In the genomic region with DNA sequence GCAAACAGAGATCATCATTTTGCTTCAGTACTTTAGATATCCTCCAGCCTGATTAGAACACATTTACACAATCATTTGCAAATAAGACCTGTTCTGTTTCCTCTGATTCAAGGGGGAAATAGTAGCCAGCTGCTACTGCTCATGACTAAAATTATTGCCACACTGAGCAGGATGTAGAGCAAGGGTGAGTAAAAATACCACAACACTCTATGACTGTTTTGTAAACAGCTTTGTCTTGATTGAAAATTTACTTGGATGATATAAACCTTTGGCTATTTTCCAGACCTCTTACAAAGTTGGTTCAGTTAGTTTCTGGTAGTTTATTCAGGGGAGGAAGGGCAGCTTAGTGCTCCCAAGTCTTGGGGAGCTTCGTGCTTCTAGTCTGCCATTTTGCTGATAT, we compare ENCODE assay signal across 20 cellular contexts.
DNase-seq lines count a peak whose midpoint lies in the region; ATAC-seq and TF ChIP-seq lines count a peak whose summit lies in the region.
"Had no signal": no experiment of that assay in that cellular context is flagged by ENCODE, and none has a peak within 500 bp of the region (broad histone marks: within the 10 kb centered on the region; RNA-seq: fewer than 3 reads in every experiment).

No MANE protein-coding gene starts in this region.

- no peak overlapping the region for H3K4me3 ChIP-seq in NB4 (ENCODE audit: low read depth, low read length)
- H3K4me3 ChIP-seq in mammary epithelial cell (replicated peaks in 1 of 3; ENCODE audit: insufficient read depth in 1 of 3, low read depth in 2 of 3, low read length in 3 of 3): no peak overlapping the region
- H3K4me3 ChIP-seq in lower lobe of right lung: no peak overlapping the region
- no peak overlapping the region for H3K4me3 ChIP-seq in mesendoderm (ENCODE audit: low read length)
- H3K4me3 ChIP-seq in colonic mucosa: no peak overlapping the region
- H3K4me3 ChIP-seq: ascending aorta, esophagus squamous epithelium, heart right ventricle, stomach, transverse colon had no signal

- H2BK5ac ChIP-seq in mesendoderm (ENCODE audit: low read length): no peak overlapping the region

- no peak overlapping the region for H3K9ac ChIP-seq in mammary epithelial cell (ENCODE audit: insufficient read depth, low read length)
- H3K9ac ChIP-seq in mesendoderm (ENCODE audit: low read length): no peak overlapping the region
- no peak overlapping the region for H3K9ac ChIP-seq in colonic mucosa (ENCODE audit: low read depth in 2 of 2, low read length in 2 of 2)

- no peak overlapping the region for H3K4ac ChIP-seq in mesendoderm (ENCODE audit: low read depth, low read length)

- H2BK15ac ChIP-seq in mesendoderm (replicated peaks; ENCODE audit: low read depth): no peak overlapping the region

- no peaks in the 10 kb centered on the region for H3K36me3 ChIP-seq in mammary epithelial cell (ENCODE audit: insufficient read depth, low read length)
- no peaks in the 10 kb centered on the region for H3K36me3 ChIP-seq in lower lobe of right lung
- no peaks in the 10 kb centered on the region for H3K36me3 ChIP-seq in mesendoderm (ENCODE audit: control insufficient read depth, insufficient read depth, low read length)
- no peaks in the 10 kb centered on the region for H3K36me3 ChIP-seq in colonic mucosa
- H3K36me3 ChIP-seq: ascending aorta, esophagus squamous epithelium, heart right ventricle, stomach, transverse colon had no signal

- H3K27ac ChIP-seq in mammary epithelial cell (ENCODE audit: insufficient read depth, low read depth, low read length) (no peak overlapping the region), lower lobe of right lung (no peak overlapping the region), mesendoderm (ENCODE audit: low read depth, low read length) (no peak overlapping the region), colonic mucosa (no peak overlapping the region)
- H3K27ac ChIP-seq: ascending aorta, esophagus squamous epithelium, heart right ventricle, stomach, transverse colon had no signal

- H2BK120ac ChIP-seq in mesendoderm (ENCODE audit: low read depth, low read length): no peak overlapping the region

- DNase-seq in ELR (ENCODE audit: low read depth) (peak; percentile 71), NB4 (ENCODE audit: low read depth) (peak; percentile 4), mammary epithelial cell (peak; percentile 5), lower lobe of right lung (no peak), NCI-H2227 treated with DMSO at 0.1 percent for 48 hours (lab: John Stamatoyannopoulos, UW) (no peak), mesendoderm (no peak), colonic mucosa (no peak)
- DNase-seq: activated CD4-positive, alpha-beta T cell treated with anti-CD3 and anti-CD28 coated beads for 1 hour; cerebellar nuclear complex; effector CD4-positive, alpha-beta T cell; esophagus squamous epithelium; heart right ventricle; immature natural killer cell; IMR-90; retina; stimulated activated CD4-positive, alpha-beta T cell treated with anti-CD3 and anti-CD28 coated beads, Interleukin-4, amount 100 ng/mL, for 24 hours; stomach; transverse colon had no signal

- no peak overlapping the region for H3K56ac ChIP-seq in mesendoderm (ENCODE audit: low read length)

- TF ChIP-seq POLR2A in NB4 (IDR thresholded peaks at IDR 0.05; ENCODE audit: extremely low read depth, insufficient read length): no peak

- ATAC-seq in lower lobe of right lung (peak; percentile 37 to 57), HG03521 (IDR thresholded peaks at IDR 0.05; ENCODE audit: unreplicated experiment) (no peak)
- ATAC-seq: heart right ventricle had no signal

- dilution Hi-C loops in mammary epithelial cell (cut with HindIII; ENCODE audit: low sequenced_read_pairs): no loop called here

- H4K5ac ChIP-seq in mesendoderm (ENCODE audit: low read length): no peak overlapping the region

- H3K23ac ChIP-seq in mesendoderm (ENCODE audit: low read length): no peak overlapping the region

- H3K9me3 ChIP-seq in mammary epithelial cell (replicated peaks; ENCODE audit: insufficient read depth, low read length): peaks cover 5% of the 10 kb centered on the region
- no peaks in the 10 kb centered on the region for H3K9me3 ChIP-seq in lower lobe of right lung
- no peaks in the 10 kb centered on the region for H3K9me3 ChIP-seq in colonic mucosa
- H3K9me3 ChIP-seq: ascending aorta, esophagus squamous epithelium, stomach, transverse colon had no signal

- no peak overlapping the region for H3K18ac ChIP-seq in mesendoderm (ENCODE audit: low read length)

- H3K79me2 ChIP-seq in mammary epithelial cell (ENCODE audit: insufficient read depth, low read length): no peaks in the 10 kb centered on the region
- no peaks in the 10 kb centered on the region for H3K79me2 ChIP-seq in mesendoderm (ENCODE audit: control insufficient read depth, insufficient read depth, low read length)

- no peaks in the 10 kb centered on the region for H3K79me1 ChIP-seq in mesendoderm (ENCODE audit: low read length)

- no peak for TF ChIP-seq CTCF in NB4 (IDR thresholded peaks at IDR 0.05; ENCODE audit: low read depth, low read length)
- TF ChIP-seq CTCF in mammary epithelial cell (conservative IDR thresholded peaks at IDR 0.05 in 1 of 2, IDR thresholded peaks at IDR 0.05 in 1 of 2; ENCODE audit: extremely low read depth in 1 of 2, insufficient read depth in 1 of 2, low read depth in 1 of 2, low read length in 2 of 2): no peak
- TF ChIP-seq CTCF in lower lobe of right lung (IDR thresholded peaks at IDR 0.05): no peak
- no peak for TF ChIP-seq CTCF in colonic mucosa (IDR thresholded peaks at IDR 0.05)

- intact Hi-C loops in mammary epithelial cell (cut with micrococcal nuclease) (no loop called here), lower lobe of right lung (cut with DNase I) (no loop called here), colonic mucosa (cut with DNase I) (no loop called here)

- H3K27me3 ChIP-seq in mammary epithelial cell (ENCODE audit: insufficient read depth, low read length) (no peaks in the 10 kb centered on the region), lower lobe of right lung (ENCODE audit: low read depth) (no peaks in the 10 kb centered on the region), mesendoderm (ENCODE audit: insufficient read depth, low read length, poor library complexity) (no peaks in the 10 kb centered on the region), colonic mucosa (no peaks in the 10 kb centered on the region)
- H3K27me3 ChIP-seq: ascending aorta, esophagus squamous epithelium, heart right ventricle, stomach, transverse colon had no signal

- H3K4me2 ChIP-seq in mammary epithelial cell (ENCODE audit: insufficient read depth, low read depth, low read length) (no peak overlapping the region), mesendoderm (ENCODE audit: low read length) (no peak overlapping the region)

- no peak overlapping the region for H4K8ac ChIP-seq in mesendoderm (ENCODE audit: low read depth, low read length)

- no peak overlapping the region for H2AFZ ChIP-seq in mammary epithelial cell (ENCODE audit: low read depth, low read length)

- WGBS in mammary epithelial cell (ENCODE audit: low coverage, missing lambda C conversion rate): 0% methylated on average over 1 of the region's 1 CpG
- no CpG with 5 or more reads among the region's 1 CpG for WGBS in mesendoderm (ENCODE audit: extremely low coverage, insufficient coverage, low lambda C conversion rate)

- in situ Hi-C loops in mammary epithelial cell (cut with MboI; ENCODE audit: low sequenced_read_pairs in 2 of 2): no loop called here

- no peaks in the 10 kb centered on the region for H4K20me1 ChIP-seq in mammary epithelial cell (ENCODE audit: insufficient read depth, low read length)

- H3K4me1 ChIP-seq in mammary epithelial cell (ENCODE audit: insufficient read depth, low read length): no peaks in the 10 kb centered on the region
- H3K4me1 ChIP-seq in lower lobe of right lung: no peaks in the 10 kb centered on the region
- no peaks in the 10 kb centered on the region for H3K4me1 ChIP-seq in mesendoderm (ENCODE audit: control insufficient read depth, low read depth, low read length)
- H3K4me1 ChIP-seq in colonic mucosa: no peaks in the 10 kb centered on the region
- H3K4me1 ChIP-seq: ascending aorta, esophagus squamous epithelium, heart right ventricle, stomach, transverse colon had no signal

- CTCF ChIA-PET in mammary epithelial cell (lab: Charles Lee; ENCODE audit: low non-redundant PET): no interaction called here

- no TSS peak for BruUV-seq in mammary epithelial cell (replicated peaks; lab: Mats Ljungman, UMichigan)

- H2AK5ac ChIP-seq in mesendoderm (ENCODE audit: low read length): no peak overlapping the region

Comparison
In these comparisons a context has a peak if more than half of its experiments do, and no peak if none do; other contexts are left out.
1. DNase-seq: peak in ELR (single experiment), NB4 (single experiment) and mammary epithelial cell (single experiment); none in lower lobe of right lung (single experiment), NCI-H2227 treated with DMSO at 0.1 percent for 48 hours (single experiment), mesendoderm (single experiment) and colonic mucosa (single experiment).